15 cellular contexts compared by ENCODE assay signal in the genomic region with DNA sequence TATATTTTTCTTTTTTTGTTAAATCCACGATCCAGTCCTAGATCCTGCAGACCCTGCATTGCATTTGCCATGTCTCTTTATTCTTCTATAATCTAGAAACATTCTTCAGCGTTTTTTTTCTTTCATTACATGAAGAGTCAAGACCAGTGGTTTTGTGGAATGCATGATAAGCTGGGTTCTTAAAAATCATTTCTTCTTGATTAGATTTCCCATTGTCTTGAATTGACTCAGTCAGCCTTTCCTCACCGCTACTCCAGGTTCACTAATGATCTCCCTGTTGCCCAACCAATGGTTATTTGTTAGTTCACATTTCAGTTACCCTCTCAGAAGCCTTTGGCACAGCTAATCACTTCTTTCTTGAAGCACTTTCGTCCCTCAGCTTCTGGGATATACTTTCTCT.
DNase-seq lines count a peak whose midpoint lies in the region; ATAC-seq and TF ChIP-seq lines count a peak whose summit lies in the region.
"Had no signal": no experiment of that assay in that cellular context is flagged by ENCODE, and none has a peak within 500 bp of the region (broad histone marks: within the 10 kb centered on the region; RNA-seq: fewer than 3 reads in every experiment).

No MANE protein-coding gene starts in this region.

- no peak overlapping the region for H3K4me3 Mint-ChIP-seq in stimulated activated naive CD8-positive, alpha-beta T cell treated with anti-CD3 and anti-CD28 coated beads, Interleukin-15, Interleukin-2, amounts not matched to agents 100 ng/mL and 50 ng/mL, for 24 hours
- no peak overlapping the region for H3K4me3 Mint-ChIP-seq in stimulated activated naive CD8-positive, alpha-beta T cell treated with anti-CD3 and anti-CD28 coated beads, Interleukin-15, amount 100 ng/mL, for 72 hours
- H3K4me3 Mint-ChIP-seq in nephron progenitor cell = no peak overlapping the region
- no peak overlapping the region for H3K4me3 Mint-ChIP-seq in stimulated activated effector memory CD8-positive, alpha-beta T cell treated with anti-CD3 and anti-CD28 coated beads, Interleukin-12 subunit alpha, Interleukin-12 subunit beta, amount 100 ng/mL, for 72 hours
- H3K4me3 Mint-ChIP-seq: CD4-positive, alpha-beta T cell; GM23338 had no signal

- H3K36me3 Mint-ChIP-seq in stimulated activated naive CD8-positive, alpha-beta T cell treated with anti-CD3 and anti-CD28 coated beads, Interleukin-15, Interleukin-2, amounts not matched to agents 100 ng/mL and 50 ng/mL, for 24 hours (ENCODE audit: low read depth) = peaks cover 78% of the 10 kb centered on the region
- peaks cover 73% of the 10 kb centered on the region for H3K36me3 Mint-ChIP-seq in nephron progenitor cell (ENCODE audit: low read depth)
- no peaks in the 10 kb centered on the region for H3K36me3 Mint-ChIP-seq in stimulated activated effector memory CD8-positive, alpha-beta T cell treated with anti-CD3 and anti-CD28 coated beads, Interleukin-12 subunit alpha, Interleukin-12 subunit beta, amount 100 ng/mL, for 72 hours

- TF ChIP-seq CTCF in nephron progenitor cell (IDR thresholded peaks at IDR 0.05) = no peak

- no peak for ATAC-seq in stimulated activated naive CD8-positive, alpha-beta T cell treated with anti-CD3 and anti-CD28 coated beads, Interleukin-15, amount 100 ng/mL, for 72 hours
- ATAC-seq in stimulated activated effector memory CD8-positive, alpha-beta T cell treated with anti-CD3 and anti-CD28 coated beads, Interleukin-12 subunit alpha, Interleukin-12 subunit beta, amount 100 ng/mL, for 72 hours = no peak
- ATAC-seq: GM23338 had no signal

- DNase-seq in stimulated activated naive CD8-positive, alpha-beta T cell treated with anti-CD3 and anti-CD28 coated beads, Interleukin-15, amount 100 ng/mL, for 72 hours = no peak
- peak; percentile 30 for DNase-seq in astrocyte of the hippocampus (ENCODE audit: low read depth, low spot score)
- DNase-seq in nephron progenitor cell = no peak
- no peak for DNase-seq in NAMALWA (ENCODE audit: low spot score)
- no peak for DNase-seq in stimulated activated effector memory CD8-positive, alpha-beta T cell treated with anti-CD3 and anti-CD28 coated beads, Interleukin-12 subunit alpha, Interleukin-12 subunit beta, amount 100 ng/mL, for 72 hours (ENCODE audit: low spot score in 2 of 2)
- DNase-seq: ACHN; AML-193; Caco-2; CD4-positive, alpha-beta T cell; DMS153; DMS79; GDM1; HCEC 1CT had no signal

- H3K27ac Mint-ChIP-seq in stimulated activated naive CD8-positive, alpha-beta T cell treated with anti-CD3 and anti-CD28 coated beads, Interleukin-15, Interleukin-2, amounts not matched to agents 100 ng/mL and 50 ng/mL, for 24 hours = peak overlapping the region; percentile 27
- H3K27ac Mint-ChIP-seq in stimulated activated naive CD8-positive, alpha-beta T cell treated with anti-CD3 and anti-CD28 coated beads, Interleukin-15, amount 100 ng/mL, for 72 hours = no peak overlapping the region
- H3K27ac Mint-ChIP-seq in nephron progenitor cell = peak overlapping the region; percentile 73
- H3K27ac Mint-ChIP-seq in stimulated activated effector memory CD8-positive, alpha-beta T cell treated with anti-CD3 and anti-CD28 coated beads, Interleukin-12 subunit alpha, Interleukin-12 subunit beta, amount 100 ng/mL, for 72 hours = no peak overlapping the region
- H3K27ac Mint-ChIP-seq: CD4-positive, alpha-beta T cell; GM23338 had no signal

- no peaks in the 10 kb centered on the region for H3K9me3 Mint-ChIP-seq in stimulated activated naive CD8-positive, alpha-beta T cell treated with anti-CD3 and anti-CD28 coated beads, Interleukin-15, Interleukin-2, amounts not matched to agents 100 ng/mL and 50 ng/mL, for 24 hours
- H3K9me3 Mint-ChIP-seq in stimulated activated naive CD8-positive, alpha-beta T cell treated with anti-CD3 and anti-CD28 coated beads, Interleukin-15, amount 100 ng/mL, for 72 hours = no peaks in the 10 kb centered on the region
- H3K9me3 Mint-ChIP-seq in nephron progenitor cell = no peaks in the 10 kb centered on the region
- H3K9me3 Mint-ChIP-seq in stimulated activated effector memory CD8-positive, alpha-beta T cell treated with anti-CD3 and anti-CD28 coated beads, Interleukin-12 subunit alpha, Interleukin-12 subunit beta, amount 100 ng/mL, for 72 hours = no peaks in the 10 kb centered on the region
- H3K9me3 Mint-ChIP-seq: CD4-positive, alpha-beta T cell; GM23338 had no signal

- no peaks in the 10 kb centered on the region for H3K27me3 Mint-ChIP-seq in stimulated activated naive CD8-positive, alpha-beta T cell treated with anti-CD3 and anti-CD28 coated beads, Interleukin-15, Interleukin-2, amounts not matched to agents 100 ng/mL and 50 ng/mL, for 24 hours
- H3K27me3 Mint-ChIP-seq in stimulated activated naive CD8-positive, alpha-beta T cell treated with anti-CD3 and anti-CD28 coated beads, Interleukin-15, amount 100 ng/mL, for 72 hours = no peaks in the 10 kb centered on the region
- no peaks in the 10 kb centered on the region for H3K27me3 Mint-ChIP-seq in nephron progenitor cell (ENCODE audit: low read depth, poor library complexity)
- H3K27me3 Mint-ChIP-seq: CD4-positive, alpha-beta T cell had no signal

- H3K4me1 Mint-ChIP-seq in stimulated activated naive CD8-positive, alpha-beta T cell treated with anti-CD3 and anti-CD28 coated beads, Interleukin-15, Interleukin-2, amounts not matched to agents 100 ng/mL and 50 ng/mL, for 24 hours (ENCODE audit: low read depth) = no peaks in the 10 kb centered on the region
- H3K4me1 Mint-ChIP-seq in stimulated activated naive CD8-positive, alpha-beta T cell treated with anti-CD3 and anti-CD28 coated beads, Interleukin-15, amount 100 ng/mL, for 72 hours = no peaks in the 10 kb centered on the region
- H3K4me1 Mint-ChIP-seq in nephron progenitor cell = no peaks in the 10 kb centered on the region
- H3K4me1 Mint-ChIP-seq in stimulated activated effector memory CD8-positive, alpha-beta T cell treated with anti-CD3 and anti-CD28 coated beads, Interleukin-12 subunit alpha, Interleukin-12 subunit beta, amount 100 ng/mL, for 72 hours = no peaks in the 10 kb centered on the region
- H3K4me1 Mint-ChIP-seq: GM23338 had no signal

Comparison
In these comparisons a context has a peak if more than half of its experiments do, and no peak if none do; other contexts are left out.
1. H3K27ac Mint-ChIP-seq: peak in stimulated activated naive CD8-positive, alpha-beta T cell treated with anti-CD3 and anti-CD28 coated beads, Interleukin-15, Interleukin-2, amounts not matched to agents 100 ng/mL and 50 ng/mL, for 24 hours (single experiment) and nephron progenitor cell (single experiment); none in stimulated activated naive CD8-positive, alpha-beta T cell treated with anti-CD3 and anti-CD28 coated beads, Interleukin-15, amount 100 ng/mL, for 72 hours (0 of 2) and stimulated activated effector memory CD8-positive, alpha-beta T cell treated with anti-CD3 and anti-CD28 coated beads, Interleukin-12 subunit alpha, Interleukin-12 subunit beta, amount 100 ng/mL, for 72 hours (single experiment).